In the genomic region with DNA sequence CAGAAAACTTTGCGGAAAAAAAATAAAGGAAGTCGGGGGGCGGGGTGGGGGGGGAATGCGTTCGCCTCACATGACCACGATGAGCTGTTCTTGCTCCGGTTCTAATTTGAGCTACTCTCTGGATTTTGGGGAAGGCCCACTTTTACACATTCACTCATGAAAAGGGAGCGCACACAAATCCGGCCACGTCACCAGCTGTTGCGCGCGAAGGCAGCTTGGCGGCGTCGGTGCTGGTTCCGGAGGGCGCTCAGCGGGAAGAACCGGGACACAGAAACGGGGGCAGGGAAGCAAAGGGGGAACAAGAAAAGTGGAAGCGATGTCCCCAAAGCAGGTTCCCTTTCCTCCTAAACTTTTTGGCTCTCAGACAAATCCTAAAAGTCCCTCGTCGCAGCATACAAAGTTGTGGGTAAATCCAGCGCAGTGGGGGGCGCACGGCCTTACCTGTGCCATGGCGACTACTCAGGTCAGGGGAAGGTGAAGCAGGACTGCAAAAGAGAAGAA, we compare ENCODE assay signal across 9 cellular contexts. TPM values are rescaled to one million over a fixed set of nuclear protein-coding genes. Genes with fewer than 3 reads are reported as not detected.
DNase-seq lines count a peak whose midpoint lies in the region; ATAC-seq, FAIRE-seq and TF ChIP-seq lines count a peak whose summit lies in the region.
"Had no signal": no experiment of that assay in that cellular context is flagged by ENCODE, and none has a peak within 500 bp of the region (broad histone marks: within the 10 kb centered on the region; RNA-seq: fewer than 3 reads in every experiment).

No MANE protein-coding gene starts in this region.

- no peak for FAIRE-seq in urothelium cell line (lab: Jason Lieb, UNC)

- H3K4me3 ChIP-seq in cardiac muscle cell (peak overlapping the region; percentile 95), ovary (peak overlapping the region; percentile 78)

- DNase-seq in NCI-H82 (lab: John Stamatoyannopoulos, UW) (peak; percentile 41), NCI-H82 treated with DMSO at 0.1 percent for 48 hours (lab: John Stamatoyannopoulos, UW; ENCODE audit: unreplicated experiment) (no peak), cardiac muscle cell (ENCODE audit: low read depth in 1 of 2, low spot score in 1 of 2) (peak; percentile 51 to 87), ovary (peak; percentile 77 to 90 (median 84)), urothelium cell line (ENCODE audit: low spot score) (peak; percentile 35)
- peak; percentile 54 for DNase-seq in activated naive CD8-positive, alpha-beta T cell treated with anti-CD3 and anti-CD28 coated beads for 36 hours
- DNase-seq: DND-41 had no signal

- H3K4me1 ChIP-seq in cardiac muscle cell (ENCODE audit: low read depth) (peaks cover 16% of the 10 kb centered on the region), ovary (ENCODE audit: insufficient read depth) (peaks cover 9% of the 10 kb centered on the region)

- H3K27ac ChIP-seq in cardiac muscle cell (peak overlapping the region; percentile 41), ovary (peak overlapping the region; percentile 92 to 96)

- TF ChIP-seq EP300 in ovary (IDR thresholded peaks at IDR 0.05): no peak

- peaks cover 30% of the 10 kb centered on the region for H3K27me3 Mint-ChIP-seq in activated naive CD8-positive, alpha-beta T cell treated with anti-CD3 and anti-CD28 coated beads for 36 hours

- H3K27me3 ChIP-seq in cardiac muscle cell: no peaks in the 10 kb centered on the region
- no peaks in the 10 kb centered on the region for H3K27me3 ChIP-seq in ovary

- peaks cover 3% of the 10 kb centered on the region for H3K36me3 Mint-ChIP-seq in activated naive CD8-positive, alpha-beta T cell treated with anti-CD3 and anti-CD28 coated beads for 36 hours

- intact Hi-C loops in ovary (cut with DNase I): loop anchor here in 1 of 4 donors (5.0 kb wide), 1 partner anchor 176 kb away; a partner anchor contains a TSS

- no peaks in the 10 kb centered on the region for H3K9me3 ChIP-seq in cardiac muscle cell (ENCODE audit: low read depth)
- no peaks in the 10 kb centered on the region for H3K9me3 ChIP-seq in ovary

- peaks cover 25% of the 10 kb centered on the region for H3K4me1 Mint-ChIP-seq in activated naive CD8-positive, alpha-beta T cell treated with anti-CD3 and anti-CD28 coated beads for 36 hours

- peak; percentile 61 for TF ChIP-seq POLR2A in ovary (IDR thresholded peaks at IDR 0.05)

- peak overlapping the region; percentile 96 for H3K27ac Mint-ChIP-seq in activated naive CD8-positive, alpha-beta T cell treated with anti-CD3 and anti-CD28 coated beads for 36 hours

- peak; percentile 38 for ATAC-seq in HG03196 (IDR thresholded peaks at IDR 0.05; ENCODE audit: unreplicated experiment)
- peak; percentile 32 for ATAC-seq in SK-N-SH treated with all-trans-retinoic acid at 6 μM for 48 hours

- H3K36me3 ChIP-seq in cardiac muscle cell (no peaks in the 10 kb centered on the region), ovary (no peaks in the 10 kb centered on the region)

- no peaks in the 10 kb centered on the region for H3K9me3 Mint-ChIP-seq in activated naive CD8-positive, alpha-beta T cell treated with anti-CD3 and anti-CD28 coated beads for 36 hours

- TF ChIP-seq CTCF in cardiac muscle cell (IDR thresholded peaks at IDR 0.05; ENCODE audit: low read depth, low read length) (peak; percentile 31), ovary (IDR thresholded peaks at IDR 0.05) (peak in 2 of 3 donors; percentile 32 to 41)

- 0 to 1% (median 1%) methylated on average over 28 of the region's 28 CpGs for WGBS in ovary, 3 donors

- peak overlapping the region; percentile 99 for H3K4me3 Mint-ChIP-seq in activated naive CD8-positive, alpha-beta T cell treated with anti-CD3 and anti-CD28 coated beads for 36 hours

TF ChIP-seq in SK-N-SH treated with all-trans-retinoic acid at 6 μM for 48 hours, 23 proteins besides CTCF, POLR2A, EP300 and RAD21:
- TF ChIP-seq RARB (CRISPR knock-in tag; IDR thresholded peaks at IDR 0.05) (no peak), ZFP3 (CRISPR knock-in tag; IDR thresholded peaks at IDR 0.05) (no peak), ZC3H10 (CRISPR knock-in tag; IDR thresholded peaks at IDR 0.05) (no peak), ZNF8 (CRISPR knock-in tag; IDR thresholded peaks at IDR 0.05) (no peak), ZFP30 (CRISPR knock-in tag; IDR thresholded peaks at IDR 0.05) (no peak), ISL1 (CRISPR knock-in tag; IDR thresholded peaks at IDR 0.05) (no peak), GLIS3 (CRISPR knock-in tag; IDR thresholded peaks at IDR 0.05) (no peak), BACH2 (CRISPR knock-in tag; IDR thresholded peaks at IDR 0.05; ENCODE audit: borderline replicate concordance) (no peak), ZNF70 (CRISPR knock-in tag; IDR thresholded peaks at IDR 0.05) (no peak), ESRRG (CRISPR knock-in tag; IDR thresholded peaks at IDR 0.05) (no peak), TCF4 (CRISPR knock-in tag; IDR thresholded peaks at IDR 0.05; ENCODE audit: borderline replicate concordance) (no peak), ZNF565 (CRISPR knock-in tag; conservative IDR thresholded peaks at IDR 0.05; ENCODE audit: low read depth) (no peak), PPARA (CRISPR knock-in tag; IDR thresholded peaks at IDR 0.05; ENCODE audit: borderline replicate concordance) (no peak), OSR1 (CRISPR knock-in tag; IDR thresholded peaks at IDR 0.05) (no peak), CSDC2 (CRISPR knock-in tag; IDR thresholded peaks at IDR 0.05) (no peak)
- TF ChIP-seq, protein P1, sequence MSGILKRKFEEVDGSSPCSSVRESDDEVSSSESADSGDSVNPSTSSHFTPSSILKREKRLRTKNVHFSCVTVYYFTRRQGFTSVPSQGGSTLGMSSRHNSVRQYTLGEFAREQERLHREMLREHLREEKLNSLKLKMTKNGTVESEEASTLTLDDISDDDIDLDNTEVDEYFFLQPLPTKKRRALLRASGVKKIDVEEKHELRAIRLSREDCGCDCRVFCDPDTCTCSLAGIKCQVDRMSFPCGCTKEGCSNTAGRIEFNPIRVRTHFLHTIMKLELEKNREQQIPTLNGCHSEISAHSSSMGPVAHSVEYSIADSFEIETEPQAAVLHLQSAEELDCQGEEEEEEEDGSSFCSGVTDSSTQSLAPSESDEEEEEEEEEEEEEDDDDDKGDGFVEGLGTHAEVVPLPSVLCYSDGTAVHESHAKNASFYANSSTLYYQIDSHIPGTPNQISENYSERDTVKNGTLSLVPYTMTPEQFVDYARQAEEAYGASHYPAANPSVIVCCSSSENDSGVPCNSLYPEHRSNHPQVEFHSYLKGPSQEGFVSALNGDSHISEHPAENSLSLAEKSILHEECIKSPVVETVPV (CRISPR knock-in tag; IDR thresholded peaks at IDR 0.05): no peak
- TF ChIP-seq, protein P2, sequence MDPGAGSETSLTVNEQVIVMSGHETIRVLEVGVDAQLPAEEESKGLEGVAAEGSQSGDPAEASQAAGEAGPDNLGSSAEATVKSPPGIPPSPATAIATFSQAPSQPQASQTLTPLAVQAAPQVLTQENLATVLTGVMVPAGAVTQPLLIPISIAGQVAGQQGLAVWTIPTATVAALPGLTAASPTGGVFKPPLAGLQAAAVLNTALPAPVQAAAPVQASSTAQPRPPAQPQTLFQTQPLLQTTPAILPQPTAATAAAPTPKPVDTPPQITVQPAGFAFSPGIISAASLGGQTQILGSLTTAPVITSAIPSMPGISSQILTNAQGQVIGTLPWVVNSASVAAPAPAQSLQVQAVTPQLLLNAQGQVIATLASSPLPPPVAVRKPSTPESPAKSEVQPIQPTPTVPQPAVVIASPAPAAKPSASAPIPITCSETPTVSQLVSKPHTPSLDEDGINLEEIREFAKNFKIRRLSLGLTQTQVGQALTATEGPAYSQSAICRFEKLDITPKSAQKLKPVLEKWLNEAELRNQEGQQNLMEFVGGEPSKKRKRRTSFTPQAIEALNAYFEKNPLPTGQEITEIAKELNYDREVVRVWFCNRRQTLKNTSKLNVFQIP (CRISPR knock-in tag; IDR thresholded peaks at IDR 0.05; ENCODE audit: borderline replicate concordance, low read depth): no peak

RNA-seq across cellular contexts. Expression of a gene that starts 0.6 kb away (rescaled TPM):
- total RNA-seq in activated naive CD8-positive, alpha-beta T cell treated with anti-CD3 and anti-CD28 coated beads for 36 hours: 10 to 100 TPM; 58.0 to 60.0 TPM
- total RNA-seq in cardiac muscle cell (98.2 and 102 TPM in 2 replicates), ovary (100 to 1,000 TPM; 130 to 296 (median 261) TPM)
- polyA plus RNA-seq in cardiac muscle cell (244 and 263 TPM in 2 replicates), ovary (100 to 1,000 TPM; 238 to 859 TPM)
